In genomic region chr3:101685870-101686307, GRCh38 we compare ENCODE assay signal across 8 cellular contexts. TPM values are rescaled to one million over a fixed set of nuclear protein-coding genes. Genes with fewer than 3 reads are reported as not detected.
A peak's percentile ranks its signal among the peaks of the same experiment; 100 is the strongest.
DNase-seq lines count a peak whose midpoint lies in the region; ATAC-seq and TF ChIP-seq lines count a peak whose summit lies in the region.

No MANE protein-coding gene starts in this region.

- H3K4me3 Mint-ChIP-seq in activated naive CD8-positive, alpha-beta T cell = peak overlapping the region; percentile 100

- intact Hi-C loops in stomach (cut with DNase I; ENCODE audit: low total_unique reads) = no loop called here

- peak; percentile 15 for ATAC-seq in HG02884 (IDR thresholded peaks at IDR 0.05; ENCODE audit: unreplicated experiment)

- H3K27me3 Mint-ChIP-seq in activated naive CD8-positive, alpha-beta T cell = no peaks in the 10 kb centered on the region

- TF ChIP-seq CTCF in stomach (IDR thresholded peaks at IDR 0.05) = no peak

- no peak for TF ChIP-seq EP300 in stomach (IDR thresholded peaks at IDR 0.05)

- H3K27me3 ChIP-seq in iPS-18a (ENCODE audit: control insufficient read depth, insufficient read depth, low read length) (no peaks in the 10 kb centered on the region), stomach (no peaks in the 10 kb centered on the region)

- no peak for TF ChIP-seq POLR2A in stomach (IDR thresholded peaks at IDR 0.05)

- H3K4me3 ChIP-seq in iPS-18a (ENCODE audit: low read length) = peak overlapping the region; percentile 93
- H3K4me3 ChIP-seq in stomach = peak overlapping the region; percentile 57 to 85 (median 66)

- no peaks in the 10 kb centered on the region for H3K9me3 Mint-ChIP-seq in activated naive CD8-positive, alpha-beta T cell (ENCODE audit: low read depth)

- peaks cover 20% of the 10 kb centered on the region for H3K36me3 Mint-ChIP-seq in activated naive CD8-positive, alpha-beta T cell

- H3K36me3 ChIP-seq in iPS-18a (ENCODE audit: control insufficient read depth, low read depth, low read length) = peaks cover 48% of the 10 kb centered on the region
- peaks cover 33 to 45% (median 39%) of the 10 kb centered on the region in 4 donors for H3K36me3 ChIP-seq in stomach

- H3K27ac Mint-ChIP-seq in activated naive CD8-positive, alpha-beta T cell = peak overlapping the region; percentile 100

- H3K9me3 ChIP-seq in iPS-18a (ENCODE audit: control insufficient read depth, low read depth, low read length) (no peaks in the 10 kb centered on the region), stomach (no peaks in the 10 kb centered on the region)

- peaks cover 47% of the 10 kb centered on the region for H3K4me1 Mint-ChIP-seq in activated naive CD8-positive, alpha-beta T cell (ENCODE audit: low read depth)

- 2 to 3% (median 2%) methylated on average over 11 of the region's 11 CpGs for WGBS in stomach, 5 donors

- H3K4me1 ChIP-seq in iPS-18a (ENCODE audit: control insufficient read depth, low read depth, low read length) (peaks cover 5% of the 10 kb centered on the region), stomach (peaks cover 21 to 64% (median 41%) of the 10 kb centered on the region in 4 donors)

- H3K27ac ChIP-seq in iPS-18a (ENCODE audit: low read length) = peak overlapping the region; percentile 91
- H3K27ac ChIP-seq in stomach = peak overlapping the region; percentile 89 to 95 (median 94)

- peak; percentile 21 for DNase-seq in Daoy (ENCODE audit: low read depth)
- no peak for DNase-seq in stomach
- no peak for DNase-seq in stimulated activated CD4-positive, alpha-beta T cell treated with anti-CD3 and anti-CD28 coated beads, Interleukin-4, amount 100 ng/mL, for 4 hours
- no peak for DNase-seq in activated CD8-positive, alpha-beta memory T cell treated with anti-CD3 and anti-CD28 coated beads, Interleukin-2, amount 50 U/mL, for 48 hours
- no peak for DNase-seq in DMS79 treated with DMSO at 0.1 percent for 48 hours (lab: John Stamatoyannopoulos, UW)

- H3K9ac ChIP-seq in iPS-18a (ENCODE audit: low read length) = peak overlapping the region; percentile 96

RNA-seq across cellular contexts. Expression of gene RPL24, which starts 0.6 kb away (rescaled TPM):
- 2,801 and 2,885 TPM in 2 replicates for total RNA-seq in Daoy (2014; rRNA removed; shearing (Covaris generic))
- 1,000 to 10,000 TPM in 3 of 5 donors, 100 to 1,000 TPM in 2; 461 to 3,349 (median 1,224) TPM for total RNA-seq in stomach
- 1,000 to 10,000 TPM; 2,450 to 3,453 (median 2,754) TPM for polyA plus RNA-seq in stomach

RNA-seq across cellular contexts. Expression of gene ZBTB11, which starts 9.0 kb away (rescaled TPM):
- total RNA-seq in Daoy (2014; rRNA removed; shearing (Covaris generic)) = 21.6 and 23.7 TPM in 2 replicates
- total RNA-seq in stomach = 10 to 100 TPM in 4 of 5 donors, 1 to 10 TPM in 1; 6.7 to 31.2 (median 28.3) TPM
- 1 to 10 TPM; 2.8 to 6.1 (median 4.7) TPM for polyA plus RNA-seq in stomach

RNA-seq across cellular contexts. Expression of gene CEP97, which starts 38.5 kb away (rescaled TPM):
- 17.3 and 17.6 TPM in 2 replicates for total RNA-seq in Daoy (2014; rRNA removed; shearing (Covaris generic))
- total RNA-seq in stomach = 10 to 100 TPM in 2 of 5 donors, 1 to 10 TPM in 3; 1.4 to 19.6 (median 7.6) TPM
- polyA plus RNA-seq in stomach = 1 to 10 TPM in 1 of 3 donors, under 1 TPM in 2; 0.31 to 1.2 (median 0.98) TPM
